Comparison of ENCODE assay signal across 2 cellular contexts in genomic region chr6:2925842-2926747, GRCh38.
A peak's percentile ranks its signal among the peaks of the same experiment; 100 is the strongest.
TF ChIP-seq lines count a peak whose summit lies in the region.
"Not testable (repeated sequence)": the region's sequence is repeated elsewhere in the genome, so short reads cannot be mapped to it uniquely, and the experiment has no call there.

No MANE protein-coding gene starts in this region.

TF ChIP-seq in SK-N-SH, 30 proteins besides CTCF, POLR2A, EP300 and RAD21:
- TF ChIP-seq GATA2 (CRISPR knock-in tag; IDR thresholded peaks at IDR 0.05) = peak; percentile 53

TF ChIP-seq in HepG2, 621 proteins besides CTCF, POLR2A, EP300 and RAD21 (continues in another document):
- TF ChIP-seq FOXO1 (CRISPR knock-in tag; IDR thresholded peaks at IDR 0.05) = peak; percentile 25; the same call in 1 of the 2 replicates
- 0 out of 2 replicates have a peak, but pooled peaks have one; percentile 29 for TF ChIP-seq PITX1 (CRISPR knock-in tag; IDR thresholded peaks at IDR 0.05)
- peak; percentile 70; the same call in 1 of the 2 replicates for TF ChIP-seq HNF1B (CRISPR knock-in tag; IDR thresholded peaks at IDR 0.05)
- peak; percentile 48; the same call in 1 of the 2 replicates for TF ChIP-seq HDAC2 (CRISPR knock-in tag; IDR thresholded peaks at IDR 0.05)
- 0 out of 2 replicates have a peak, but pooled peaks have one; percentile 13 for TF ChIP-seq PATZ1 (CRISPR knock-in tag; IDR thresholded peaks at IDR 0.05)
- TF ChIP-seq TARDBP (CRISPR knock-in tag; IDR thresholded peaks at IDR 0.05) = peak; percentile 41; the same call in 1 of the 2 replicates
- TF ChIP-seq TEAD3 (CRISPR knock-in tag; optimal IDR thresholded peaks at IDR 0.05; ENCODE audit: borderline replicate concordance) = peak; percentile 55
- 0 out of 2 replicates have a peak, but pooled peaks have one; percentile 40 for TF ChIP-seq MEF2D (CRISPR knock-in tag; IDR thresholded peaks at IDR 0.05)
- TF ChIP-seq CREB1, NR2F6 (IDR thresholded peaks at IDR 0.05): not testable (repeated sequence)
- TF ChIP-seq CREB1 (CRISPR knock-in tag; IDR thresholded peaks at IDR 0.05) = peak; percentile 38; the same call in 1 of the 2 replicates
- peak; percentile 19; the same call in 1 of the 2 replicates for TF ChIP-seq RXRA (CRISPR knock-in tag; IDR thresholded peaks at IDR 0.05)
- peak; percentile 55 for TF ChIP-seq ELF3 (CRISPR knock-in tag; IDR thresholded peaks at IDR 0.05)
- 0 out of 2 replicates have a peak, but pooled peaks have one; percentile 14 for TF ChIP-seq HDAC1 (CRISPR knock-in tag; IDR thresholded peaks at IDR 0.05)
- TF ChIP-seq ZNF792 (CRISPR knock-in tag; IDR thresholded peaks at IDR 0.05) = 0 out of 2 replicates have a peak, but pooled peaks have one; percentile 33
- 0 out of 2 replicates have a peak, but pooled peaks have one; percentile 31 for TF ChIP-seq FOXP4 (CRISPR knock-in tag; IDR thresholded peaks at IDR 0.05)
- peak; percentile 72 for TF ChIP-seq ARID5B (CRISPR knock-in tag; IDR thresholded peaks at IDR 0.05)
- peak; percentile 82 for TF ChIP-seq ARNTL (CRISPR knock-in tag; IDR thresholded peaks at IDR 0.05)
- TF ChIP-seq TBX2 (CRISPR knock-in tag; IDR thresholded peaks at IDR 0.05; ENCODE audit: borderline replicate concordance) = peak; percentile 33; the same call in 1 of the 2 replicates
- TF ChIP-seq SAP130 (CRISPR knock-in tag; IDR thresholded peaks at IDR 0.05; ENCODE audit: low read depth) = peak; percentile 86
- TF ChIP-seq MLX (CRISPR knock-in tag; IDR thresholded peaks at IDR 0.05) = peak; percentile 72
- peak; percentile 72; the same call in 1 of the 2 replicates for TF ChIP-seq ERF (CRISPR knock-in tag; IDR thresholded peaks at IDR 0.05)
- TF ChIP-seq PHF21A (CRISPR knock-in tag; IDR thresholded peaks at IDR 0.05) = 0 out of 2 replicates have a peak, but pooled peaks have one; percentile 47
- peak; percentile 32; the same call in 1 of the 2 replicates for TF ChIP-seq ZNF501 (CRISPR knock-in tag; IDR thresholded peaks at IDR 0.05)
- peak; percentile 54; the same call in 1 of the 2 replicates for TF ChIP-seq RXRB (CRISPR knock-in tag; IDR thresholded peaks at IDR 0.05; ENCODE audit: borderline replicate concordance)
- TF ChIP-seq TFAP4 (IDR thresholded peaks at IDR 0.05; ENCODE audit: borderline replicate concordance, low read depth) = peak; percentile 49; the same call in 1 of the 2 replicates
- TF ChIP-seq ZBTB38 (CRISPR knock-in tag; IDR thresholded peaks at IDR 0.05) = peak; percentile 67; the same call in 1 of the 2 replicates
- peak; percentile 47; the same call in 1 of the 2 replicates for TF ChIP-seq PAXIP1 (CRISPR knock-in tag; conservative IDR thresholded peaks at IDR 0.05)
- TF ChIP-seq ZMAT3 (CRISPR knock-in tag; conservative IDR thresholded peaks at IDR 0.05) = 0 out of 2 replicates have a peak, but pooled peaks have one; percentile 18
- 0 out of 2 replicates have a peak, but pooled peaks have one; percentile 7 for TF ChIP-seq KDM6A (CRISPR knock-in tag; IDR thresholded peaks at IDR 0.05; ENCODE audit: low read depth)
- peak; percentile 31; the same call in 1 of the 2 replicates for TF ChIP-seq IRF2 (CRISPR knock-in tag; IDR thresholded peaks at IDR 0.05)
- TF ChIP-seq MED1 (CRISPR knock-in tag; IDR thresholded peaks at IDR 0.05) = peak; percentile 81
- TF ChIP-seq MAX (IDR thresholded peaks at IDR 0.05) = peak; percentile 68; the same call in 1 of the 2 replicates
- 0 out of 2 replicates have a peak, but pooled peaks have one; percentile 11 for TF ChIP-seq AHDC1 (CRISPR knock-in tag; IDR thresholded peaks at IDR 0.05; ENCODE audit: borderline replicate concordance)
- TF ChIP-seq FOXA3 (CRISPR knock-in tag; IDR thresholded peaks at IDR 0.05) = peak; percentile 34; the same call in 1 of the 2 replicates
- TF ChIP-seq NR2F6 (CRISPR knock-in tag; IDR thresholded peaks at IDR 0.05) = peak; percentile 65; the same call in 1 of the 2 replicates
